ENCODE assay signal across 8 cellular contexts in the genomic region with DNA sequence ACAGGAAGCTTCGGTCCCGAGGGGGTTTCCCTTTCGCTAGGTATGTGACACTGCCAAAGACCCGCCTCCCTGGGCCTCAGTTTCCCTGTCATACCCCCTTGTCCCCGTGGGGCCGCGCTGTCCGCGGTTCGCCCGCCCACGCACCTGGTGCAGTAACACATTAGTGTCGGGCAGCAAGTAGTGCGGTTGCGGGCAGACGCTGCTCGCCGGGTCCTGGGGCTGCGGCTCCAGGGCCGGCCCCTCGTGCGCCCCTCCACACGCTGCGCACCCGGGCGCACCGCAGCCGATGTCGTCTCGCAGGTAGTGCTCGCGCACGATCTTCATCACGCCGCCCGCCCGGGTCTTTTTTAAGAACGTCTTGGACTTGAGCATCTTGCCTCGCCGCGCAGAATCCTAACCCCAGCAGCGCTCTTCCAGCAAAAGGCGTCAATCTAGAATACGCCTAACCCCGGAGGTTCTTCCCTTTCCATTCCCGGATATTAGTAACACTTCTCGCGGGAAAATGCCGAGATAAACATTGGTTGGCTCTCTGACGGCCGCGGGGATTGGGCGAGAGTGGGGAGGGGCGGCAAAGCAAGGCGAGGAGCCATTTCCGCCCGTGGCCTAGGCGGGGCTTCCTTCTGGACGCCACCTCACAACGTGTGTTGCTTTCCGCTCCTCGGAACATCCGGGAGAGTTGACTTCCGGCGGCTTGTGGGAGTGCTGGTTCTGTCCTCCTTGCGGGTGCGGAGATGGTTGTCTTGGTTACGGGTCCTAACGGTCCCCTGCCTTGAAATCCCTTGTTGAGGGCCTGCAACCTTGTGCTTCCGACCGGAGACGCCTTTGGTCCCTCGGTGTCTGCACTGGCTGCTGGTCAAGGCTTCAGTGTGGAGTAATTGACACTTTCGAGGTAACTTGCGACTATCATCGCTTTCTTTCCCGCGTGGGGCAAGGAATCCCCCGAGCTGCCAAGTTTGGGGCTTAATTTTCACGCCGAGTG.
DNase-seq lines count a peak whose midpoint lies in the region; ATAC-seq and FAIRE-seq lines count a peak whose summit lies in the region.

A gene with protein sequence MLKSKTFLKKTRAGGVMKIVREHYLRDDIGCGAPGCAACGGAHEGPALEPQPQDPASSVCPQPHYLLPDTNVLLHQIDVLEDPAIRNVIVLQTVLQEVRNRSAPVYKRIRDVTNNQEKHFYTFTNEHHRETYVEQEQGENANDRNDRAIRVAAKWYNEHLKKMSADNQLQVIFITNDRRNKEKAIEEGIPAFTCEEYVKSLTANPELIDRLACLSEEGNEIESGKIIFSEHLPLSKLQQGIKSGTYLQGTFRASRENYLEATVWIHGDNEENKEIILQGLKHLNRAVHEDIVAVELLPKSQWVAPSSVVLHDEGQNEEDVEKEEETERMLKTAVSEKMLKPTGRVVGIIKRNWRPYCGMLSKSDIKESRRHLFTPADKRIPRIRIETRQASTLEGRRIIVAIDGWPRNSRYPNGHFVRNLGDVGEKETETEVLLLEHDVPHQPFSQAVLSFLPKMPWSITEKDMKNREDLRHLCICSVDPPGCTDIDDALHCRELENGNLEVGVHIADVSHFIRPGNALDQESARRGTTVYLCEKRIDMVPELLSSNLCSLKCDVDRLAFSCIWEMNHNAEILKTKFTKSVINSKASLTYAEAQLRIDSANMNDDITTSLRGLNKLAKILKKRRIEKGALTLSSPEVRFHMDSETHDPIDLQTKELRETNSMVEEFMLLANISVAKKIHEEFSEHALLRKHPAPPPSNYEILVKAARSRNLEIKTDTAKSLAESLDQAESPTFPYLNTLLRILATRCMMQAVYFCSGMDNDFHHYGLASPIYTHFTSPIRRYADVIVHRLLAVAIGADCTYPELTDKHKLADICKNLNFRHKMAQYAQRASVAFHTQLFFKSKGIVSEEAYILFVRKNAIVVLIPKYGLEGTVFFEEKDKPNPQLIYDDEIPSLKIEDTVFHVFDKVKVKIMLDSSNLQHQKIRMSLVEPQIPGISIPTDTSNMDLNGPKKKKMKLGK (minus strand): TSS at position 440 of the 979 bp plus-strand sequence. CDS start 68 bp downstream, at position 372.
TSS of gene PIBF1 (plus strand) at position 673 of the 979 bp plus-strand sequence. CDS start 1,337 bp downstream, outside the sequence.

- H4K20me1 ChIP-seq in BLaER1, result peaks cover 71% of the 10 kb centered on the region

- peak within 1 kb of the TSS; percentile 91 for H3K9ac ChIP-seq in BLaER1

- peak within 1 kb of the TSS; percentile 90 for H3K4me2 ChIP-seq in BLaER1

- H3K36me3 ChIP-seq in BLaER1, result peaks cover 42% of the 10 kb centered on the region

- peaks cover 47% of the 10 kb centered on the region for H3K4me1 ChIP-seq in BLaER1

- H3K4me3 ChIP-seq in BLaER1, result peak within 1 kb of the TSS; percentile 94

- DNase-seq in GM19239 (ENCODE audit: insufficient read length, low spot score) (peak; percentile 75), NCI-H524 treated with DMSO at 0.1 percent for 48 hours (lab: John Stamatoyannopoulos, UW) (peak; percentile 83), kidney tubule cell (ENCODE audit: low spot score) (peak; percentile 99)
- peak; percentile 93 to 94 for DNase-seq in activated CD4-positive, alpha-beta T cell treated with anti-CD3 and anti-CD28 coated beads for 4 hours
- peak; percentile 85 to 97 (median 92) for DNase-seq in stimulated activated CD4-positive, alpha-beta T cell treated with anti-CD3 and anti-CD28 coated beads, Interleukin-1b, Interleukin-23, amount 100 ng/mL, for 24 hours (ENCODE audit: low read depth in 4 of 4, low spot score in 1 of 4)

- FAIRE-seq in GM19239 (lab: Jason Lieb, UNC), result peak; percentile 100

- H3K9me3 ChIP-seq in BLaER1, result no peaks in the 10 kb centered on the region

- no peaks in the 10 kb centered on the region for H3K27me3 ChIP-seq in BLaER1

- ATAC-seq in HG03457 (IDR thresholded peaks at IDR 0.05; ENCODE audit: unreplicated experiment), result peak; percentile 96

- H3K27ac ChIP-seq in BLaER1, result peak within 1 kb of the TSS; percentile 86
- H3K27ac ChIP-seq in cingulate gyrus (ENCODE audit: low read depth, low read length), result peak within 1 kb of the TSS; percentile 72

Comparison
In these comparisons a context has a peak if more than half of its experiments do, and no peak if none do; other contexts are left out.
1. Peak in every context shown above with its lines: DNase-seq, ATAC-seq, H3K4me3 ChIP-seq and H3K27ac ChIP-seq.